Comparison of ENCODE assay signal across 26 cellular contexts in the genomic region with DNA sequence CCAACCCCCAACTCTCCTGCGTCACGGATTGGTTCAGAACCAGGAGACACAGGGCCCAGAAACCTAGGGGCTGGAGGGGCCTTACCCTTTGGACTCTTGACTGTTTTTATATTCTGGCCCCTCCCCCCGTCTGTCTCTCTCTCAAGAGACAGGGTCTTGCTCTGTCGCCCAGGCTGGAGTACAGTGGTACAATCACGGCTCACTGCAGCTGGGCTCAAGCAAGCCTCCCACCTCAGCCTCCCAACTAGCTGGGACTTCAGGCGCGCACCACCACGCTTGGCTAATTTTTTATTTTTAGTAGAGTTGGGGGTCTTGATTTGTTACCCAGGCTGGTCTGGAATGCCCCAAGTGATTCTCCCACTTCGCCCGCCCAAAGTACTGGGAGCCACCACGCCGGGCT.
"Had no signal": no experiment of that assay in that cellular context is flagged by ENCODE, and none has a peak within 500 bp of the region (broad histone marks: within the 10 kb centered on the region; RNA-seq: fewer than 3 reads in every experiment).

No MANE protein-coding gene starts in this region.

- ATAC-seq: activated CD8-positive, alpha-beta memory T cell treated with anti-CD3 and anti-CD28 coated beads, Interleukin-2, amount 10 ng/mL, durations not matched to agents 7 days and 5 days; activated naive CD4-positive, alpha-beta T cell treated with anti-CD3 and anti-CD28 coated beads, Interleukin-2, amount 50 U/mL, for 72 hours; activated naive CD8-positive, alpha-beta T cell treated with anti-CD3 and anti-CD28 coated beads, Interleukin-2, amount 50 U/mL, for 24 hours; Panc1; T-helper 17 cell had no signal

- DNase-seq: activated B cell treated with CpG ODN at 0.5 μM for 24 hours; activated CD4-positive, alpha-beta T cell treated with anti-CD3 and anti-CD28 coated beads for 1 hour; activated CD4-positive, alpha-beta T cell treated with anti-CD3 and anti-CD28 coated beads, Interleukin-2, amount 10 ng/mL, durations not matched to agents 24 days and 14 days; activated CD4-positive, alpha-beta T cell treated with anti-CD3 and anti-CD28 coated beads, Interleukin-2, amount 50 U/mL, for 48 hours; activated CD8-positive, alpha-beta memory T cell treated with anti-CD3 and anti-CD28 coated beads, Interleukin-2, amount 10 ng/mL, durations not matched to agents 7 days and 5 days; activated effector memory CD4-positive, alpha-beta T cell treated with anti-CD3 and anti-CD28 coated beads, Interleukin-2, amount 50 U/mL, for 16 hours; activated naive CD4-positive, alpha-beta T cell treated with Interleukin-2 at 50 U/mL for 16 hours; activated naive CD8-positive, alpha-beta T cell treated with anti-CD3 and anti-CD28 coated beads, Interleukin-2, amount 50 U/mL, for 24 hours; activated T-cell treated with anti-CD3 and anti-CD28 coated beads, Interleukin-2, amount 50 U/mL, for 24 hours; amniotic stem cell; Kasumi-1; KBM-7; NCI-H1105 treated with DMSO at 0.1 percent for 48 hours; NCI-H1436 treated with DMSO at 0.1 percent for 48 hours; NCI-H187; NCI-H2081; NCI-H510A treated with DMSO at 0.1 percent for 48 hours; NCI-H69; NK-92 treated with Interleukin-12 subunit alpha and Interleukin-12 subunit beta, amount 100 ng/mL, for 24 hours; OCI-M1; RPMI8226; T-helper 9 cell had no signal

- FAIRE-seq: astrocyte had no signal
